In genomic region chr19:54775830-54776229, GRCh38 we compare ENCODE assay signal across 17 cellular contexts. TPM values are rescaled to one million over a fixed set of nuclear protein-coding genes. Genes with fewer than 3 reads are reported as not detected.
DNase-seq lines count a peak whose midpoint lies in the region; ATAC-seq and TF ChIP-seq lines count a peak whose summit lies in the region.
"Not testable (repeated sequence)": the region's sequence is repeated elsewhere in the genome, so short reads cannot be mapped to it uniquely, and the experiment has no call there.
"Had no signal": no experiment of that assay in that cellular context is flagged by ENCODE, and none has a peak within 500 bp of the region (broad histone marks: within the 10 kb centered on the region; RNA-seq: fewer than 3 reads in every experiment).

No MANE protein-coding gene starts in this region.

- H3K27me3 Mint-ChIP-seq in osteocyte (ENCODE audit: unreplicated experiment); type B pancreatic cell: not testable (repeated sequence)

- H3K9ac ChIP-seq in colonic mucosa (ENCODE audit: low read depth in 2 of 2, low read length in 2 of 2): not testable (repeated sequence)

- not testable (repeated sequence) for H3K36me3 Mint-ChIP-seq in osteocyte (ENCODE audit: unreplicated experiment); stimulated activated effector memory CD8-positive, alpha-beta T cell treated with anti-CD3 and anti-CD28 coated beads, Interleukin-12 subunit alpha, Interleukin-12 subunit beta, amount 100 ng/mL, for 72 hours; type B pancreatic cell

- ATAC-seq in left lobe of liver: not testable (repeated sequence)
- ATAC-seq in stimulated activated effector memory CD8-positive, alpha-beta T cell treated with anti-CD3 and anti-CD28 coated beads, Interleukin-12 subunit alpha, Interleukin-12 subunit beta, amount 100 ng/mL, for 72 hours: peak; percentile 11

- not testable (repeated sequence) for TF ChIP-seq CTCF in colonic mucosa (IDR thresholded peaks at IDR 0.05); osteocyte (IDR thresholded peaks at IDR 0.05); type B pancreatic cell (conservative IDR thresholded peaks at IDR 0.05)

- intact Hi-C loops in colonic mucosa (cut with DNase I): not testable (repeated sequence)

- not testable (repeated sequence) for H3K27ac ChIP-seq in colonic mucosa

- H3K27me3 ChIP-seq in colonic mucosa: not testable (repeated sequence)

- not testable (repeated sequence) for H3K4me1 Mint-ChIP-seq in osteocyte (ENCODE audit: unreplicated experiment); stimulated activated effector memory CD8-positive, alpha-beta T cell treated with anti-CD3 and anti-CD28 coated beads, Interleukin-12 subunit alpha, Interleukin-12 subunit beta, amount 100 ng/mL, for 72 hours; type B pancreatic cell (ENCODE audit: unreplicated experiment)

- H3K9me3 Mint-ChIP-seq in osteocyte (ENCODE audit: unreplicated experiment) (peaks cover 34% of the 10 kb centered on the region), type B pancreatic cell (peaks cover 19% of the 10 kb centered on the region)
- not testable (repeated sequence) for H3K9me3 Mint-ChIP-seq in stimulated activated effector memory CD8-positive, alpha-beta T cell treated with anti-CD3 and anti-CD28 coated beads, Interleukin-12 subunit alpha, Interleukin-12 subunit beta, amount 100 ng/mL, for 72 hours

- H3K27ac Mint-ChIP-seq in osteocyte (ENCODE audit: unreplicated experiment); stimulated activated effector memory CD8-positive, alpha-beta T cell treated with anti-CD3 and anti-CD28 coated beads, Interleukin-12 subunit alpha, Interleukin-12 subunit beta, amount 100 ng/mL, for 72 hours; type B pancreatic cell: not testable (repeated sequence)

- not testable (repeated sequence) for H3K4me3 Mint-ChIP-seq in osteocyte (ENCODE audit: unreplicated experiment); stimulated activated effector memory CD8-positive, alpha-beta T cell treated with anti-CD3 and anti-CD28 coated beads, Interleukin-12 subunit alpha, Interleukin-12 subunit beta, amount 100 ng/mL, for 72 hours; type B pancreatic cell

- not testable (repeated sequence) for H3K36me3 ChIP-seq in colonic mucosa

- H3K4me3 ChIP-seq in colonic mucosa: not testable (repeated sequence)

- not testable (repeated sequence) for H3K4me1 ChIP-seq in colonic mucosa

- peak; percentile 0 for DNase-seq in colonic mucosa
- DNase-seq in left lobe of liver (ENCODE audit: low spot score): peak; percentile 14
- peak; percentile 18 for DNase-seq in mesenteric fat pad (ENCODE audit: low spot score)
- peak; percentile 78 for DNase-seq in osteocyte (ENCODE audit: extremely low spot score, unreplicated experiment)
- not testable (repeated sequence) for DNase-seq in stimulated activated effector memory CD8-positive, alpha-beta T cell treated with anti-CD3 and anti-CD28 coated beads, Interleukin-12 subunit alpha, Interleukin-12 subunit beta, amount 100 ng/mL, for 72 hours (ENCODE audit: low spot score in 2 of 2)
- DNase-seq in type B pancreatic cell (ENCODE audit: extremely low spot score, unreplicated experiment): peak; percentile 44

- not testable (repeated sequence) for H3K9me3 ChIP-seq in colonic mucosa

RNA-seq across cellular contexts. Expression of gene KIR2DL1, which starts 6.2 kb away (rescaled TPM):
- total RNA-seq in colonic mucosa (not detected), left lobe of liver (not detected), mesenteric fat pad (not detected), osteocyte (not detected in 2 replicates), type B pancreatic cell (ENCODE audit: low replicate concordance) (not detected in 2 replicates)
- total RNA-seq: A172; A673; B cell; Caco-2; Calu3; CD4-positive, alpha-beta memory T cell; CD4-positive, alpha-beta T cell; CD4-positive, CD25-positive, alpha-beta regulatory T cell; Daoy had no signal

RNA-seq across cellular contexts. Expression of gene KIR2DL4, which starts 27.6 kb away (rescaled TPM):
- total RNA-seq in colonic mucosa (not detected), left lobe of liver (not detected), mesenteric fat pad (0.22 TPM), osteocyte (not detected in 2 replicates), type B pancreatic cell (ENCODE audit: low replicate concordance) (not detected in 2 replicates)
- total RNA-seq: A172; A673; B cell; Caco-2; Calu3; CD4-positive, alpha-beta memory T cell; CD4-positive, alpha-beta T cell; CD4-positive, CD25-positive, alpha-beta regulatory T cell; CD8-positive, alpha-beta memory T cell; CD8-positive, alpha-beta T cell; Daoy had no signal

RNA-seq across cellular contexts. Expression of gene KIR2DL3, which starts 37.5 kb away (rescaled TPM):
- total RNA-seq in colonic mucosa: not detected
- total RNA-seq in left lobe of liver: not detected
- total RNA-seq in mesenteric fat pad: not detected
- not detected in 2 replicates for total RNA-seq in osteocyte
- not detected in 2 replicates for total RNA-seq in type B pancreatic cell (ENCODE audit: low replicate concordance)
- total RNA-seq: A172; A673; B cell; Caco-2; Calu3; CD4-positive, alpha-beta memory T cell; CD4-positive, alpha-beta T cell; CD4-positive, CD25-positive, alpha-beta regulatory T cell; Daoy had no signal

RNA-seq across cellular contexts. Expression of gene KIR3DL1, which starts 40.4 kb away (rescaled TPM):
- total RNA-seq in colonic mucosa (not detected), left lobe of liver (not detected), mesenteric fat pad (not detected), osteocyte (not detected in 2 replicates), type B pancreatic cell (ENCODE audit: low replicate concordance) (not detected in 2 replicates)
- total RNA-seq: A172; A673; B cell; Caco-2; Calu3; CD4-positive, alpha-beta memory T cell; CD4-positive, alpha-beta T cell; CD4-positive, CD25-positive, alpha-beta regulatory T cell; Daoy had no signal

RNA-seq across cellular contexts. Expression of gene KIR3DL3, which starts 51.6 kb away (rescaled TPM):
- total RNA-seq in colonic mucosa (not detected), left lobe of liver (not detected), mesenteric fat pad (not detected), osteocyte (not detected in 2 replicates), type B pancreatic cell (ENCODE audit: low replicate concordance) (not detected in 2 replicates)
- total RNA-seq: A172; A673; B cell; Caco-2; Calu3; CD4-positive, alpha-beta memory T cell; CD4-positive, alpha-beta T cell; CD4-positive, CD25-positive, alpha-beta regulatory T cell; CD8-positive, alpha-beta memory T cell; Daoy had no signal
